Comparison of ENCODE assay signal across 8 cellular contexts in the genomic region with DNA sequence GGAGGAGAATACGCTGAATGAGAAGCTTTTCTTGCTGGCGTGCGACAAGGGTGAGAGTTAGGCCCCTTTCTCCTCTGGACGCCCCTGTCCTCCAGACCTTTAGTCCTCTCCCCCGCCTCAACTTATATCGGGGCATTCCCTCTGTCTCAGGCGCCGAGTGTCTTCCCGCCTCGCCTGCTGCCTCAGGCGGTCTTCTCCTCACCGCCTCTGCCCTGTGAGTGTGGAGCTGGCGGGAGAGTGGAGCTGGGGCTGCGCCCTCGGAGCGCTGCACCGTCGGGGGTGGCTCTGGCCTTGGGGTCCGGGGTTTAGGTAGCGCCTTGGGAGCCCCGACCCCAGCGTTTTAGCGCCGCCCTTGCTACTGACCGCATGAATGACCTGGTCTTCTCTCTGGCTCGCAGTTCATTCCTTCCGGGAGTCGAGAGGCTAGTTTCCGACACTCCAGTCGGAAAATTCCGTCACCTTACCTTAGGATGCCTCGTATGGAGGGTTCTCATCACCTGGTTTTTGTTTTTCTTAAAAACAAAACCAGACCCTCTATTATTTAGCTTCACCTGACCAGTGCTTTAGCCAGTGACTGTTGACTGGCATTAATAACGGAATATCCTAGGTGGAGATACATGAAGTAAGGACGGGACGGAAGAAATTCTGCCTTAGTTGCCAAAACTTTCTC. TPM values are rescaled to one million over a fixed set of nuclear protein-coding genes. Genes with fewer than 3 reads are reported as not detected.
DNase-seq lines count a peak whose midpoint lies in the region; ATAC-seq and TF ChIP-seq lines count a peak whose summit lies in the region.

No MANE protein-coding gene starts in this region.

- TF ChIP-seq CTCF in BJ (IDR thresholded peaks at IDR 0.05; ENCODE audit: insufficient read depth, low read depth, low read length) (peak; percentile 19; the same call in 1 of the 2 replicates), HL-60 (IDR thresholded peaks at IDR 0.05; ENCODE audit: insufficient read depth, low read length) (no peak), choroid plexus epithelial cell (conservative IDR thresholded peaks at IDR 0.05; ENCODE audit: low read depth, low read length) (no peak), kidney epithelial cell (IDR thresholded peaks at IDR 0.05; ENCODE audit: insufficient read depth, low read length, poor library complexity, severe bottlenecking) (no peak), spleen (IDR thresholded peaks at IDR 0.05 in 8 of 11, conservative IDR thresholded peaks at IDR 0.05 in 3 of 11) (no peak)

- WGBS in spleen, 5 donors = 9 to 13% (median 11%) methylated on average over 23 to 35 of the region's 35 CpGs

- H3K9me3 ChIP-seq in SK-N-MC (ENCODE audit: low read depth, low read length) (no peaks in the 10 kb centered on the region; the same call in 1 of the 2 replicates), spleen (no peaks in the 10 kb centered on the region)

- H3K27ac ChIP-seq in HL-60 (replicated peaks) (no peak overlapping the region), SK-N-MC (no peak overlapping the region), spleen (peak overlapping the region; percentile 59 to 91 (median 88))

- H3K36me3 ChIP-seq in BJ (ENCODE audit: control insufficient read depth, insufficient read depth, low read length) = no peaks in the 10 kb centered on the region
- H3K36me3 ChIP-seq in SK-N-MC (ENCODE audit: insufficient read depth, low read length) = no peaks in the 10 kb centered on the region
- H3K36me3 ChIP-seq in kidney epithelial cell (ENCODE audit: control insufficient read depth, insufficient read depth, low read length) = no peaks in the 10 kb centered on the region
- H3K36me3 ChIP-seq in spleen = no peaks in the 10 kb centered on the region

- no peak for TF ChIP-seq POLR2A in spleen (IDR thresholded peaks at IDR 0.05)
- no peak for TF ChIP-seq POLR2A in GM18505 (IDR thresholded peaks at IDR 0.05; ENCODE audit: borderline replicate concordance, extremely low read depth, insufficient read depth, insufficient read length)

- H3K4me3 ChIP-seq in BJ (ENCODE audit: low read depth, low read length) (peak overlapping the region; percentile 93), HL-60 (replicated peaks; ENCODE audit: insufficient read depth, low read length) (peak overlapping the region; percentile 81), SK-N-MC (peak overlapping the region; percentile 90), choroid plexus epithelial cell (ENCODE audit: low read depth, low read length) (peak overlapping the region; percentile 73), kidney epithelial cell (ENCODE audit: low read depth, low read length) (peak overlapping the region; percentile 59), spleen (peak overlapping the region; percentile 50 to 88 (median 66))

- POLR2A ChIA-PET in BJ (lab: Charles Lee) = no interaction called here

- intact Hi-C loops in spleen (cut with DNase I; ENCODE audit: low total_unique reads) = loop anchor here (10.0 kb wide), 1 partner anchor 130 kb away; a partner anchor contains a TSS

- peak overlapping the region; percentile 68 for H3K9ac ChIP-seq in SK-N-MC (ENCODE audit: insufficient read length)

- H3K4me1 ChIP-seq in spleen = peaks cover 0 to 22% (median 14%) of the 10 kb centered on the region in 6 donors

- H3K27me3 ChIP-seq in BJ (ENCODE audit: control insufficient read depth, insufficient read depth, low read length) (no peaks in the 10 kb centered on the region), HL-60 (ENCODE audit: insufficient read depth, poor library complexity, severe bottlenecking) (peaks cover 27% of the 10 kb centered on the region), kidney epithelial cell (ENCODE audit: control insufficient read depth, insufficient read depth, low read length) (no peaks in the 10 kb centered on the region), spleen (replicated peaks in 1 of 7) (peaks cover 0 to 28% (median 0%) of the 10 kb centered on the region in 7 donors)

- DNase-seq in BJ (ENCODE audit: low read depth) (no peak), HL-60 (ENCODE audit: low read depth in 1 of 2, low spot score in 1 of 2) (no peak), SK-N-MC (ENCODE audit: low read depth, low spot score) (no peak), choroid plexus epithelial cell (ENCODE audit: low read depth) (peak; percentile 31), kidney epithelial cell (ENCODE audit: low read depth) (no peak), spleen (peak; percentile 78)

- peak; percentile 13 for ATAC-seq in GM19351 (IDR thresholded peaks at IDR 0.05; ENCODE audit: unreplicated experiment)
- no peak for ATAC-seq in GM18505 (IDR thresholded peaks at IDR 0.05; ENCODE audit: unreplicated experiment)

- CTCF ChIA-PET in BJ (lab: Yijun Ruan, JAX) = no interaction called here

RNA-seq across cellular contexts. Expression of a gene that starts 1.0 kb away (rescaled TPM):
- polyA plus RNA-seq in BJ (2011; rRNA removed) (3.7 and 9.4 TPM in 2 replicates), spleen (1 to 10 TPM; 1.7 to 3.0 (median 2.5) TPM)
- 10.1 and 11.3 TPM in 2 replicates for polyA minus RNA-seq in BJ (2011; rRNA and poly(A)+ RNA removed)
- total RNA-seq in kidney epithelial cell (5.6 and 10.3 TPM in 2 replicates), spleen (10 to 100 TPM in 1 of 7 donors, 1 to 10 TPM in 6; 5.5 to 21.8 (median 8.1) TPM)

Comparison
In these comparisons a context has a peak if more than half of its experiments do, and no peak if none do; other contexts are left out.
1. DNase-seq: peak in choroid plexus epithelial cell (single experiment) and spleen (single experiment); none in BJ (single experiment), HL-60 (0 of 2), SK-N-MC (single experiment) and kidney epithelial cell (single experiment).
2. H3K27ac ChIP-seq: peak in spleen (8 of 8); none in HL-60 (single experiment) and SK-N-MC (single experiment).
3. Peak in every context shown above with its lines, with median percentiles within 50 percentile points of each other: H3K4me3 ChIP-seq.